ENCODE assay signal across 21 cellular contexts in genomic region chr6:105526198-105526872, GRCh38.
"Had no signal": no experiment of that assay in that cellular context is flagged by ENCODE, and none has a peak within 500 bp of the region (broad histone marks: within the 10 kb centered on the region; RNA-seq: fewer than 3 reads in every experiment).

No MANE protein-coding gene starts in this region.

- H3K36me3 Mint-ChIP-seq: activated naive CD4-positive, alpha-beta T cell treated with anti-CD3 and anti-CD28 coated beads, Interleukin-2, amount 10 ng/mL, durations not matched to agents 7 days and 5 days; activated naive CD8-positive, alpha-beta T cell treated with anti-CD3 and anti-CD28 coated beads for 36 hours had no signal

- H3K4me1 Mint-ChIP-seq: activated CD4-positive, alpha-beta T cell treated with anti-CD3 and anti-CD28 coated beads, Interleukin-2, amount 10 ng/mL, durations not matched to agents 24 days and 14 days; activated naive CD4-positive, alpha-beta T cell treated with anti-CD3 and anti-CD28 coated beads, Interleukin-2, amount 10 ng/mL, durations not matched to agents 7 days and 5 days; activated naive CD8-positive, alpha-beta T cell treated with anti-CD3 and anti-CD28 coated beads for 36 hours had no signal

- H3K27ac Mint-ChIP-seq: activated CD4-positive, alpha-beta T cell treated with anti-CD3 and anti-CD28 coated beads, Interleukin-2, amount 10 ng/mL, durations not matched to agents 24 days and 14 days; activated CD8-positive, alpha-beta memory T cell treated with anti-CD3 and anti-CD28 coated beads, Interleukin-2, amount 10 ng/mL, durations not matched to agents 7 days and 5 days; activated naive CD4-positive, alpha-beta T cell treated with anti-CD3 and anti-CD28 coated beads, Interleukin-2, amount 10 ng/mL, durations not matched to agents 7 days and 5 days; activated naive CD8-positive, alpha-beta T cell treated with anti-CD3 and anti-CD28 coated beads for 36 hours; activated T-helper 2 cell treated with anti-CD3 and anti-CD28 coated beads, Interferon-gamma antibody, Interleukin-2, Interleukin-4, amounts not matched to agents 10 μg/mL and 5 μg/mL and 100 μg/mL, durations not matched to agents 14 hours and 24 hours and 36 hours had no signal

- H3K27ac ChIP-seq: brain microvascular endothelial cell, SK-N-MC had no signal

- H3K27me3 Mint-ChIP-seq: activated CD8-positive, alpha-beta memory T cell treated with anti-CD3 and anti-CD28 coated beads, Interleukin-2, amount 10 ng/mL, durations not matched to agents 7 days and 5 days; activated naive CD4-positive, alpha-beta T cell treated with anti-CD3 and anti-CD28 coated beads, Interleukin-2, amount 10 ng/mL, durations not matched to agents 7 days and 5 days had no signal

- H3K4me3 Mint-ChIP-seq: activated CD4-positive, alpha-beta T cell treated with anti-CD3 and anti-CD28 coated beads, Interleukin-2, amount 10 ng/mL, durations not matched to agents 24 days and 14 days; activated CD8-positive, alpha-beta memory T cell treated with anti-CD3 and anti-CD28 coated beads, Interleukin-2, amount 10 ng/mL, durations not matched to agents 7 days and 5 days; activated naive CD4-positive, alpha-beta T cell treated with anti-CD3 and anti-CD28 coated beads, Interleukin-2, amount 10 ng/mL, durations not matched to agents 7 days and 5 days; activated naive CD8-positive, alpha-beta T cell treated with anti-CD3 and anti-CD28 coated beads for 36 hours; activated T-cell treated with anti-CD3 and anti-CD28 coated beads, Interleukin-2, amount 50 U/mL, for 4 hours had no signal

- H3K9me3 Mint-ChIP-seq: activated CD4-positive, alpha-beta T cell treated with anti-CD3 and anti-CD28 coated beads, Interleukin-2, amount 10 ng/mL, durations not matched to agents 24 days and 14 days; activated naive CD4-positive, alpha-beta T cell treated with anti-CD3 and anti-CD28 coated beads, Interleukin-2, amount 10 ng/mL, durations not matched to agents 7 days and 5 days; activated naive CD8-positive, alpha-beta T cell treated with anti-CD3 and anti-CD28 coated beads for 36 hours; activated T-cell treated with anti-CD3 and anti-CD28 coated beads, Interleukin-2, amount 50 U/mL, for 4 hours; activated T-helper 2 cell treated with anti-CD3 and anti-CD28 coated beads, Interferon-gamma antibody, Interleukin-2, Interleukin-4, amounts not matched to agents 10 μg/mL and 5 μg/mL and 100 μg/mL, durations not matched to agents 14 hours and 24 hours and 36 hours had no signal

- DNase-seq: activated CD4-positive, alpha-beta T cell treated with anti-CD3 and anti-CD28 coated beads, Interleukin-2, amount 10 ng/mL, durations not matched to agents 24 days and 14 days; activated CD4-positive, alpha-beta T cell treated with anti-CD3 and anti-CD28 coated beads, Interleukin-2, amount 50 U/mL, for 48 hours; activated CD8-positive, alpha-beta memory T cell treated with anti-CD3 and anti-CD28 coated beads, Interleukin-2, amount 10 ng/mL, durations not matched to agents 7 days and 5 days; activated gamma-delta T cell treated with Interleukin-2 at 50 U/mL for 16 hours; activated naive CD4-positive, alpha-beta T cell treated with anti-CD3 and anti-CD28 coated beads, Interleukin-2, amount 10 ng/mL, durations not matched to agents 7 days and 5 days; activated naive CD8-positive, alpha-beta T cell treated with anti-CD3 and anti-CD28 coated beads for 36 hours; activated T-cell treated with anti-CD3 and anti-CD28 coated beads, Interleukin-2, amount 50 U/mL, for 4 hours; brain microvascular endothelial cell; caudate nucleus; NCI-H1105 treated with DMSO at 0.1 percent for 48 hours; NCI-H1930; NCI-H2171; NCI-H226; NCI-H526; NCI-H774; RPMI8226; T-helper 1 cell had no signal

- ATAC-seq: activated CD8-positive, alpha-beta memory T cell treated with anti-CD3 and anti-CD28 coated beads, Interleukin-2, amount 10 ng/mL, durations not matched to agents 7 days and 5 days; Panc1; Right ventricle myocardium inferior had no signal
